ENCODE assay signal across 10 cellular contexts in the genomic region with DNA sequence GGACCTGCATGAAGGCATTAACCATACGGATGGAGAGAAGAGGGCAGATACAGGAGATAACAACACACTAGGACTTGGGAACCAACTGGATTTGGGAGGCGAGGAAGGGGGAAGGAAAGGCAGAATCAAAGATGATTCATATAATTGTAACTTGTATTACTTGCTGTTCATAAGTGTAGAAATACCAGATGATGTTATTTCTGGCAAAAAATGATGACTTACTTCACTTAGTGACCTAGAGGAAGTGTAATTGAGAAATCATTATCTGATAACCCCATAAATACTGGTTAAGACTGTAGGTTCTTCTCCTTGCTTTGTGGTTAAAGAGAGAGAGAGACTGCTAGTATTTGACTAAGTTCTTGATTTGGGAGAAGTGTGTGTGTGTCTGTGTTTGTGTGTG. TPM values are rescaled to one million over a fixed set of nuclear protein-coding genes. Genes with fewer than 3 reads are reported as not detected.
DNase-seq lines count a peak whose midpoint lies in the region; ATAC-seq, FAIRE-seq and TF ChIP-seq lines count a peak whose summit lies in the region.
"Had no signal": no experiment of that assay in that cellular context is flagged by ENCODE, and none has a peak within 500 bp of the region (broad histone marks: within the 10 kb centered on the region; RNA-seq: fewer than 3 reads in every experiment).

No MANE protein-coding gene starts in this region.

- no peak overlapping the region for H3K4me3 Mint-ChIP-seq in Calu3 (ENCODE audit: low read depth, unreplicated experiment)
- H3K4me3 Mint-ChIP-seq in naive thymus-derived CD4-positive, alpha-beta T cell: peak overlapping the region in 1 of 10 donors; percentile 19
- no peak overlapping the region for H3K4me3 Mint-ChIP-seq in stimulated activated memory B cell treated with anti-CD40 and anti-IgM and Interleukin-4, amounts not matched to agents 10 μg/mL and 1 μg/mL and 100 μg/mL, for 72 hours

- H3K27ac ChIP-seq in naive thymus-derived CD4-positive, alpha-beta T cell (ENCODE audit: low read depth, low read length): no peak overlapping the region
- H3K27ac ChIP-seq: VCaP had no signal

- no peaks in the 10 kb centered on the region for H3K27me3 Mint-ChIP-seq in Calu3 (ENCODE audit: unreplicated experiment)
- no peaks in the 10 kb centered on the region for H3K27me3 Mint-ChIP-seq in naive thymus-derived CD4-positive, alpha-beta T cell
- H3K27me3 Mint-ChIP-seq in stimulated activated memory B cell treated with anti-CD40 and anti-IgM and Interleukin-4, amounts not matched to agents 10 μg/mL and 1 μg/mL and 100 μg/mL, for 72 hours: no peaks in the 10 kb centered on the region

- POLR2A ChIA-PET in naive thymus-derived CD4-positive, alpha-beta T cell (lab: Charles Lee): no interaction called here

- CTCF ChIA-PET in Calu3 (lab: Charles Lee): no interaction called here
- CTCF ChIA-PET in naive thymus-derived CD4-positive, alpha-beta T cell (lab: Charles Lee): no interaction called here

- H3K9me3 Mint-ChIP-seq in Calu3 (ENCODE audit: low read depth, unreplicated experiment): peaks cover 5% of the 10 kb centered on the region
- H3K9me3 Mint-ChIP-seq in naive thymus-derived CD4-positive, alpha-beta T cell: peaks cover 0 to 1% (median 0%) of the 10 kb centered on the region in 11 donors
- no peaks in the 10 kb centered on the region for H3K9me3 Mint-ChIP-seq in stimulated activated memory B cell treated with anti-CD40 and anti-IgM and Interleukin-4, amounts not matched to agents 10 μg/mL and 1 μg/mL and 100 μg/mL, for 72 hours

- FAIRE-seq in bronchial epithelial cell (lab: Jason Lieb, UNC): no peak

- DNase-seq in Calu3 (no peak), NCI-H226 (peak; percentile 94), bronchial epithelial cell (ENCODE audit: low read depth) (peak; percentile 72), NCI-H187 (lab: John Stamatoyannopoulos, UW) (no peak)
- DNase-seq in naive thymus-derived CD4-positive, alpha-beta T cell: no peak
- DNase-seq: NCI-H2107 had no signal

- TF ChIP-seq CTCF in Calu3 (IDR thresholded peaks at IDR 0.05; ENCODE audit: unreplicated experiment) (no peak), bronchial epithelial cell (IDR thresholded peaks at IDR 0.05; ENCODE audit: insufficient read depth, low read length, severe bottlenecking) (no peak)

- H3K4me1 Mint-ChIP-seq in Calu3 (ENCODE audit: low read depth, unreplicated experiment): peaks cover 31% of the 10 kb centered on the region
- peaks cover 0 to 30% (median 0%) of the 10 kb centered on the region in 7 donors for H3K4me1 Mint-ChIP-seq in naive thymus-derived CD4-positive, alpha-beta T cell
- no peaks in the 10 kb centered on the region for H3K4me1 Mint-ChIP-seq in stimulated activated memory B cell treated with anti-CD40 and anti-IgM and Interleukin-4, amounts not matched to agents 10 μg/mL and 1 μg/mL and 100 μg/mL, for 72 hours

- intact Hi-C loops in Calu3 (cut with micrococcal nuclease; ENCODE audit: unreplicated experiment): loop anchor here (10.0 kb wide), 1 partner anchor 531 kb away; no protein-coding TSS in a partner anchor
- intact Hi-C loops in naive thymus-derived CD4-positive, alpha-beta T cell (cut with micrococcal nuclease): no loop called here

- no peaks in the 10 kb centered on the region for H3K36me3 ChIP-seq in bronchial epithelial cell (ENCODE audit: control insufficient read depth, insufficient read depth, low read length)
- no peaks in the 10 kb centered on the region for H3K36me3 ChIP-seq in naive thymus-derived CD4-positive, alpha-beta T cell (ENCODE audit: control insufficient read depth in 2 of 3, insufficient read depth in 3 of 3, low read length in 3 of 3)

- peak; percentile 77 for ATAC-seq in naive thymus-derived CD4-positive, alpha-beta T cell
- ATAC-seq in stimulated activated memory B cell treated with anti-CD40 and anti-IgM and Interleukin-4, amounts not matched to agents 10 μg/mL and 1 μg/mL and 100 μg/mL, for 72 hours: no peak
- ATAC-seq in GM18868 (IDR thresholded peaks at IDR 0.05; ENCODE audit: unreplicated experiment) (no peak), HG03469 (IDR thresholded peaks at IDR 0.05; ENCODE audit: unreplicated experiment) (no peak)

- no TSS peak for BruUV-seq in Calu3 (replicated peaks; lab: Mats Ljungman, UMichigan)

- H3K27me3 ChIP-seq in bronchial epithelial cell (ENCODE audit: control insufficient read depth, insufficient read depth, low read length): no peaks in the 10 kb centered on the region
- H3K27me3 ChIP-seq in naive thymus-derived CD4-positive, alpha-beta T cell (ENCODE audit: control insufficient read depth in 2 of 2, insufficient read depth in 2 of 2, low read length in 2 of 2): no peaks in the 10 kb centered on the region

- no peak overlapping the region for H3K4me3 ChIP-seq in bronchial epithelial cell (ENCODE audit: low read depth, low read length)
- H3K4me3 ChIP-seq in naive thymus-derived CD4-positive, alpha-beta T cell (ENCODE audit: low read length): no peak overlapping the region

- no peaks in the 10 kb centered on the region for H3K36me3 Mint-ChIP-seq in Calu3 (ENCODE audit: insufficient read depth, unreplicated experiment)
- peaks cover 0 to 5% (median 0%) of the 10 kb centered on the region in 5 donors for H3K36me3 Mint-ChIP-seq in naive thymus-derived CD4-positive, alpha-beta T cell
- no peaks in the 10 kb centered on the region for H3K36me3 Mint-ChIP-seq in stimulated activated memory B cell treated with anti-CD40 and anti-IgM and Interleukin-4, amounts not matched to agents 10 μg/mL and 1 μg/mL and 100 μg/mL, for 72 hours

- peaks cover 0 to 12% of the 10 kb centered on the region in 2 donors for H3K4me1 ChIP-seq in naive thymus-derived CD4-positive, alpha-beta T cell (ENCODE audit: control insufficient read depth in 2 of 2, insufficient read depth in 2 of 2, low read length in 2 of 2)

- peak overlapping the region; percentile 3 for H3K27ac Mint-ChIP-seq in Calu3 (ENCODE audit: unreplicated experiment)
- no peak overlapping the region for H3K27ac Mint-ChIP-seq in naive thymus-derived CD4-positive, alpha-beta T cell
- no peak overlapping the region for H3K27ac Mint-ChIP-seq in stimulated activated memory B cell treated with anti-CD40 and anti-IgM and Interleukin-4, amounts not matched to agents 10 μg/mL and 1 μg/mL and 100 μg/mL, for 72 hours

- no peaks in the 10 kb centered on the region for H3K9me3 ChIP-seq in naive thymus-derived CD4-positive, alpha-beta T cell (ENCODE audit: control insufficient read depth in 2 of 3, low read length in 3 of 3)

RNA-seq across cellular contexts. Expression of gene GK5, which starts 50.5 kb away (rescaled TPM):
- total RNA-seq in Calu3 (2022): 48.6 and 52.6 TPM in 2 replicates
- total RNA-seq in bronchial epithelial cell: 14.0 and 15.2 TPM in 2 replicates
- total RNA-seq in naive thymus-derived CD4-positive, alpha-beta T cell: 10 to 100 TPM; 13.8 to 29.5 (median 16.2) TPM
- 1 to 10 TPM; 4.3 to 5.9 TPM for polyA plus RNA-seq in naive thymus-derived CD4-positive, alpha-beta T cell

Comparison
In these comparisons a context has a peak if more than half of its experiments do, and no peak if none do; other contexts are left out.
1. DNase-seq: peak in NCI-H226 (single experiment) and bronchial epithelial cell (single experiment); none in Calu3 (single experiment), naive thymus-derived CD4-positive, alpha-beta T cell (0 of 9) and NCI-H187 (0 of 2).